1 cellular context compared by ENCODE assay signal in the genomic region with DNA sequence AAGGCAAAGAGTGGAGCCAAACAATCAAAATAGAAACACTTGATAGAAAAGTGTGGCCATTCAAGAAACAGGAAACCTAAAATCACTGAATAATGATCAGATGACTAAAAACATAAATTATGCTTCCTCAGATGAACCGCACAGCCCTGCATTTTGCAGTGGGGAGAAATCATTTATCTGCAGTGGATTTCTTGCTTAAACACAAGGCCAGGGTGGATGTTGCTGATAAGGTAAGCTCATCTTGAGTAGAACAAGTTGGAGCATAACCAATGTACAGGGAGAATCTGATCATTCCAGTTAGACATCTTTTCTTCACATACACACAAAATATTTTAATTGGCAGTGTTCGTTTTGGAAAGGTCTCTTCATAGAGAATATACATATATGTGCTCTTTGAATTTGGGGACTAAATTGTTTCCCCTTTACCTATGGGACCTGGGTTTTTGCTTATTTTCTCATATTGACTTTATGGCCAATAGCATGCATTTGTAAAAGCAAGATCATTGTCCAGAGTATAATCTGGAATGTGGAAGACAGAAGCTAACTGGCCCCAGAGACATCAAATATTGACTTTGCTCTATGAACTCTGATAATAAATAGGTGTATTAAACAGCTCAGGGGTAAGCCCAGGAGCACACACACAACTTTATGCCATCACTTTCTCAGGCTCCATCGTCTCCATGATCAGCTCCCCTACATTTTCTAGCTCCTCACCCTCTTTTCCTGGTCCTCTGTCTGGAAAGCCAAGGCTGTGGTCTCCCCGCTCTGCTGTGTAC.
TF ChIP-seq lines count a peak whose summit lies in the region.

No MANE protein-coding gene starts in this region.

TF ChIP-seq in HepG2, 621 proteins besides CTCF, POLR2A, EP300 and RAD21 (continued from another document):
- TF ChIP-seq, protein P1, sequence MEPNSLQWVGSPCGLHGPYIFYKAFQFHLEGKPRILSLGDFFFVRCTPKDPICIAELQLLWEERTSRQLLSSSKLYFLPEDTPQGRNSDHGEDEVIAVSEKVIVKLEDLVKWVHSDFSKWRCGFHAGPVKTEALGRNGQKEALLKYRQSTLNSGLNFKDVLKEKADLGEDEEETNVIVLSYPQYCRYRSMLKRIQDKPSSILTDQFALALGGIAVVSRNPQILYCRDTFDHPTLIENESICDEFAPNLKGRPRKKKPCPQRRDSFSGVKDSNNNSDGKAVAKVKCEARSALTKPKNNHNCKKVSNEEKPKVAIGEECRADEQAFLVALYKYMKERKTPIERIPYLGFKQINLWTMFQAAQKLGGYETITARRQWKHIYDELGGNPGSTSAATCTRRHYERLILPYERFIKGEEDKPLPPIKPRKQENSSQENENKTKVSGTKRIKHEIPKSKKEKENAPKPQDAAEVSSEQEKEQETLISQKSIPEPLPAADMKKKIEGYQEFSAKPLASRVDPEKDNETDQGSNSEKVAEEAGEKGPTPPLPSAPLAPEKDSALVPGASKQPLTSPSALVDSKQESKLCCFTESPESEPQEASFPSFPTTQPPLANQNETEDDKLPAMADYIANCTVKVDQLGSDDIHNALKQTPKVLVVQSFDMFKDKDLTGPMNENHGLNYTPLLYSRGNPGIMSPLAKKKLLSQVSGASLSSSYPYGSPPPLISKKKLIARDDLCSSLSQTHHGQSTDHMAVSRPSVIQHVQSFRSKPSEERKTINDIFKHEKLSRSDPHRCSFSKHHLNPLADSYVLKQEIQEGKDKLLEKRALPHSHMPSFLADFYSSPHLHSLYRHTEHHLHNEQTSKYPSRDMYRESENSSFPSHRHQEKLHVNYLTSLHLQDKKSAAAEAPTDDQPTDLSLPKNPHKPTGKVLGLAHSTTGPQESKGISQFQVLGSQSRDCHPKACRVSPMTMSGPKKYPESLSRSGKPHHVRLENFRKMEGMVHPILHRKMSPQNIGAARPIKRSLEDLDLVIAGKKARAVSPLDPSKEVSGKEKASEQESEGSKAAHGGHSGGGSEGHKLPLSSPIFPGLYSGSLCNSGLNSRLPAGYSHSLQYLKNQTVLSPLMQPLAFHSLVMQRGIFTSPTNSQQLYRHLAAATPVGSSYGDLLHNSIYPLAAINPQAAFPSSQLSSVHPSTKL (CRISPR knock-in tag; IDR thresholded peaks at IDR 0.05): peak; percentile 31; the same call in 1 of the 2 replicates
- TF ChIP-seq SAP130 (CRISPR knock-in tag; IDR thresholded peaks at IDR 0.05; ENCODE audit: low read depth) (no peak), GATAD1 (CRISPR knock-in tag; IDR thresholded peaks at IDR 0.05) (no peak)
